Comparison of ENCODE assay signal across 28 cellular contexts in genomic region chr18:24790347-24790746, GRCh38.
"Had no signal": no experiment of that assay in that cellular context is flagged by ENCODE, and none has a peak within 500 bp of the region (broad histone marks: within the 10 kb centered on the region; RNA-seq: fewer than 3 reads in every experiment).

No MANE protein-coding gene starts in this region.

- ATAC-seq: activated CD4-positive, CD25-positive, alpha-beta regulatory T cell treated with anti-CD3 and anti-CD28 coated beads, Interleukin-2, amount 50 U/mL, for 24 hours; esophagus mucosa; left cardiac atrium; left ventricle myocardium superior; mucosa of descending colon; right lobe of liver; stimulated activated naive CD8-positive, alpha-beta T cell treated with anti-CD3 and anti-CD28 coated beads, Interleukin-15, Interleukin-2, amounts not matched to agents 100 U/mL and 50 U/mL, for 24 hours had no signal

- H3K4me3 Mint-ChIP-seq: activated naive CD4-positive, alpha-beta T cell treated with anti-CD3 and anti-CD28 coated beads, Interleukin-2, amount 10 ng/mL, durations not matched to agents 7 days and 5 days; activated naive CD8-positive, alpha-beta T cell treated with anti-CD3 and anti-CD28 coated beads, Interleukin-2, amount 10 ng/mL, durations not matched to agents 7 days and 5 days; activated T-helper 1 cell treated with anti-CD3 and anti-CD28 coated beads, Interleukin-12 subunit alpha, Interleukin-12 subunit beta, Interleukin-2, Interleukin-4 antibody, amounts not matched to agents 30 ng/mL and 10 ng/mL and 1 ng/mL, durations not matched to agents 14 hours and 24 hours and 36 hours; naive B cell had no signal

- H3K27ac Mint-ChIP-seq: activated naive CD4-positive, alpha-beta T cell treated with anti-CD3 and anti-CD28 coated beads, Interleukin-2, amount 10 ng/mL, durations not matched to agents 7 days and 5 days; activated naive CD8-positive, alpha-beta T cell treated with anti-CD3 and anti-CD28 coated beads, Interleukin-2, amount 10 ng/mL, durations not matched to agents 7 days and 5 days; activated T-helper 1 cell treated with anti-CD3 and anti-CD28 coated beads, Interleukin-12 subunit alpha, Interleukin-12 subunit beta, Interleukin-2, Interleukin-4 antibody, amounts not matched to agents 30 ng/mL and 10 ng/mL and 1 ng/mL, durations not matched to agents 14 hours and 24 hours and 36 hours; naive B cell; progenitor cell of endocrine pancreas had no signal

- H3K27me3 Mint-ChIP-seq: activated naive CD4-positive, alpha-beta T cell treated with anti-CD3 and anti-CD28 coated beads, Interleukin-2, amount 10 ng/mL, durations not matched to agents 7 days and 5 days had no signal

- DNase-seq: activated CD4-positive, alpha-beta T cell treated with anti-CD3 and anti-CD28 coated beads for 48 hours; activated CD4-positive, alpha-beta T cell treated with anti-CD3 and anti-CD28 coated beads, Interleukin-2, amount 50 U/mL, for 48 hours; activated CD8-positive, alpha-beta memory T cell treated with anti-CD3 and anti-CD28 coated beads for 24 hours; activated CD8-positive, alpha-beta memory T cell treated with anti-CD3 and anti-CD28 coated beads, Interleukin-2, amount 50 U/mL, for 4 hours; activated effector memory CD4-positive, alpha-beta T cell treated with anti-CD3 and anti-CD28 coated beads, Interleukin-2, amount 50 U/mL, for 16 hours; activated naive CD4-positive, alpha-beta T cell treated with anti-CD3 and anti-CD28 coated beads, Interleukin-2, amount 10 ng/mL, durations not matched to agents 7 days and 5 days; activated naive CD8-positive, alpha-beta T cell treated with anti-CD3 and anti-CD28 coated beads, Interleukin-2, amount 10 ng/mL, durations not matched to agents 7 days and 5 days; activated T-cell treated with anti-CD3 and anti-CD28 coated beads, Interleukin-2, amount 50 U/mL, for 1 hour; amniotic stem cell; brain microvascular endothelial cell; caudate nucleus; foreskin fibroblast; head of caudate nucleus; hippocampal formation; left cardiac atrium; left ventricle myocardium superior; mucosa of descending colon; naive B cell; ovary; right lobe of liver; stimulated activated CD4-positive, alpha-beta T cell treated with anti-CD3 and anti-CD28 coated beads, Interleukin-2, amount 100 ng/mL, for 48 hours; stimulated activated naive CD8-positive, alpha-beta T cell treated with anti-CD3 and anti-CD28 coated beads, Interleukin-15, Interleukin-2, amounts not matched to agents 100 U/mL and 50 U/mL, for 24 hours; testis; transverse colon had no signal

- H3K9me3 Mint-ChIP-seq: activated naive CD4-positive, alpha-beta T cell treated with anti-CD3 and anti-CD28 coated beads, Interleukin-2, amount 10 ng/mL, durations not matched to agents 7 days and 5 days; activated T-helper 1 cell treated with anti-CD3 and anti-CD28 coated beads, Interleukin-12 subunit alpha, Interleukin-12 subunit beta, Interleukin-2, Interleukin-4 antibody, amounts not matched to agents 30 ng/mL and 10 ng/mL and 1 ng/mL, durations not matched to agents 14 hours and 24 hours and 36 hours had no signal

- H3K4me1 Mint-ChIP-seq: activated naive CD4-positive, alpha-beta T cell treated with anti-CD3 and anti-CD28 coated beads, Interleukin-2, amount 10 ng/mL, durations not matched to agents 7 days and 5 days; activated naive CD8-positive, alpha-beta T cell treated with anti-CD3 and anti-CD28 coated beads, Interleukin-2, amount 10 ng/mL, durations not matched to agents 7 days and 5 days; naive B cell had no signal

- H3K36me3 Mint-ChIP-seq: activated naive CD4-positive, alpha-beta T cell treated with anti-CD3 and anti-CD28 coated beads, Interleukin-2, amount 10 ng/mL, durations not matched to agents 7 days and 5 days; activated naive CD8-positive, alpha-beta T cell treated with anti-CD3 and anti-CD28 coated beads, Interleukin-2, amount 10 ng/mL, durations not matched to agents 7 days and 5 days had no signal
